In the genomic region with DNA sequence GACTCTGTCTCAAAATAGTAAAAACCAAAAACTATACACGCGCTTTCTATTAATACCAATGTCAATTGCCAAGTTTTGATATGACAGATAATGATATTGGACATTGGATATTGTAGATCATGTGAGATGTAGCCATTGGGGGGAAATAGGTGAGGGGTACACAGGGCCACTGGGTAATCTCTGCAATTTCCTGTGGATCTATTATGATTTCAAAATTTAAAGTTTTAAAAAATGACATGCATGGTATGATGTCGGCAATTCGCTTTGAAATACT, we compare ENCODE assay signal across 23 cellular contexts.
DNase-seq lines count a peak whose midpoint lies in the region; ATAC-seq, FAIRE-seq and TF ChIP-seq lines count a peak whose summit lies in the region.
"Had no signal": no experiment of that assay in that cellular context is flagged by ENCODE, and none has a peak within 500 bp of the region (broad histone marks: within the 10 kb centered on the region; RNA-seq: fewer than 3 reads in every experiment).

No MANE protein-coding gene starts in this region.

- CTCF ChIA-PET in Panc1 (lab: Charles Lee): no interaction called here

- no TSS peak for BruUV-seq in Panc1 (replicated peaks; lab: Mats Ljungman, UMichigan)

- FAIRE-seq in GM19239 (lab: Jason Lieb, UNC): no peak
- FAIRE-seq: frontal cortex, GM18507, kidney had no signal

- intact Hi-C loops in Panc1 (cut with micrococcal nuclease; ENCODE audit: unreplicated experiment): no loop called here
- intact Hi-C loops in gastrocnemius medialis (cut with DNase I; ENCODE audit: low total_unique reads): no loop called here

- no peak for TF ChIP-seq CTCF in BE2C (IDR thresholded peaks at IDR 0.05; ENCODE audit: low read depth, low read length)
- TF ChIP-seq CTCF in Panc1 (IDR thresholded peaks at IDR 0.05): no peak
- TF ChIP-seq CTCF in fibroblast of villous mesenchyme (IDR thresholded peaks at IDR 0.05; ENCODE audit: insufficient read depth, low read depth, low read length): no peak
- no peak for TF ChIP-seq CTCF in gastrocnemius medialis (IDR thresholded peaks at IDR 0.05 in 4 of 5, conservative IDR thresholded peaks at IDR 0.05 in 1 of 5)

- H3K27me3 ChIP-seq in BE2C: no peaks in the 10 kb centered on the region
- H3K27me3 ChIP-seq in Panc1 (ENCODE audit: control insufficient read depth, insufficient read depth, low read length): no peaks in the 10 kb centered on the region
- H3K27me3 ChIP-seq in gastrocnemius medialis: no peaks in the 10 kb centered on the region
- H3K27me3 ChIP-seq: dorsolateral prefrontal cortex had no signal

- H3K4me1 ChIP-seq in BE2C (no peaks in the 10 kb centered on the region), Panc1 (ENCODE audit: control insufficient read depth, insufficient read depth, low read length) (peaks cover 11% of the 10 kb centered on the region), gastrocnemius medialis (peaks cover 4 to 11% of the 10 kb centered on the region in 2 donors)

- H3K36me3 ChIP-seq in BE2C (no peaks in the 10 kb centered on the region), Panc1 (ENCODE audit: control insufficient read depth, insufficient read depth, low read length) (no peaks in the 10 kb centered on the region), gastrocnemius medialis (no peaks in the 10 kb centered on the region)
- H3K36me3 ChIP-seq: stomach had no signal

- H3K9me3 ChIP-seq in BE2C: no peaks in the 10 kb centered on the region
- no peaks in the 10 kb centered on the region for H3K9me3 ChIP-seq in Panc1 (ENCODE audit: control insufficient read depth, insufficient read depth, low read depth, low read length)
- no peaks in the 10 kb centered on the region for H3K9me3 ChIP-seq in gastrocnemius medialis
- H3K9me3 ChIP-seq: stomach had no signal

- no peak for TF ChIP-seq POLR2A in gastrocnemius medialis (IDR thresholded peaks at IDR 0.05)

- DNase-seq in BE2C (no peak), Panc1 (ENCODE audit: low read depth, low spot score) (no peak), fibroblast of villous mesenchyme (ENCODE audit: low read depth) (no peak), gastrocnemius medialis (no peak), GM19239 (ENCODE audit: insufficient read length, low spot score) (no peak), T-helper 2 cell (no peak), NOMO-1 treated with dmso at 0.1 percent for 144 hours (lab: John Stamatoyannopoulos, UW; ENCODE audit: unreplicated experiment) (no peak)
- DNase-seq: activated CD8-positive, alpha-beta memory T cell treated with anti-CD3 and anti-CD28 coated beads for 24 hours; activated naive CD4-positive, alpha-beta T cell treated with Interleukin-2 at 50 U/mL for 16 hours; activated T-cell treated with anti-CD3 and anti-CD28 coated beads, Interleukin-2, amount 50 U/mL, for 4 hours; DMS 273 treated with DMSO at 0.1 percent for 48 hours; naive thymus-derived CD8-positive, alpha-beta T cell; NCI-H1930; NCI-H82; RPMI8226; stimulated activated CD4-positive, alpha-beta T cell treated with anti-CD3 and anti-CD28 coated beads, Interleukin-4, amount 100 ng/mL, for 1 hour had no signal

- ATAC-seq in Panc1: no peak
- ATAC-seq in gastrocnemius medialis: no peak
- ATAC-seq in GM19351 (IDR thresholded peaks at IDR 0.05; ENCODE audit: unreplicated experiment): no peak
- ATAC-seq: naive thymus-derived CD8-positive, alpha-beta T cell had no signal

- no peak overlapping the region for H3K27ac ChIP-seq in Panc1 (ENCODE audit: low read length)
- peak overlapping the region; percentile 81 to 88 (median 82) for H3K27ac ChIP-seq in gastrocnemius medialis
- H3K27ac ChIP-seq: dorsolateral prefrontal cortex, stomach had no signal

- H3K4me3 ChIP-seq in BE2C (ENCODE audit: low read depth, low read length) (peak overlapping the region; percentile 49), Panc1 (ENCODE audit: low read depth in 2 of 2, low read length in 2 of 2) (peak overlapping the region; percentile 11 to 51; a peak in 3 of 4 replicates), fibroblast of villous mesenchyme (ENCODE audit: low read depth, low read length) (peak overlapping the region; percentile 21), gastrocnemius medialis (no peak overlapping the region)
- H3K4me3 ChIP-seq: dorsolateral prefrontal cortex, skin epidermis, stomach had no signal

- POLR2A ChIA-PET in Panc1 (lab: Charles Lee): no interaction called here

- in situ Hi-C loops in Panc1 (cut with HindIII; ENCODE audit: low pct_unique_long_range_greater_than_20kb, low sequenced_read_pairs) (no loop called here), gastrocnemius medialis (cut with MboI; ENCODE audit: low sequenced_read_pairs in 4 of 4) (no loop called here)

Comparison
In these comparisons a context has a peak if more than half of its experiments do, and no peak if none do; other contexts are left out.
1. H3K4me3 ChIP-seq: peak in BE2C (single experiment), Panc1 (2 of 2) and fibroblast of villous mesenchyme (single experiment); none in gastrocnemius medialis (0 of 4).